ENCODE assay signal across 23 cellular contexts in the genomic region with DNA sequence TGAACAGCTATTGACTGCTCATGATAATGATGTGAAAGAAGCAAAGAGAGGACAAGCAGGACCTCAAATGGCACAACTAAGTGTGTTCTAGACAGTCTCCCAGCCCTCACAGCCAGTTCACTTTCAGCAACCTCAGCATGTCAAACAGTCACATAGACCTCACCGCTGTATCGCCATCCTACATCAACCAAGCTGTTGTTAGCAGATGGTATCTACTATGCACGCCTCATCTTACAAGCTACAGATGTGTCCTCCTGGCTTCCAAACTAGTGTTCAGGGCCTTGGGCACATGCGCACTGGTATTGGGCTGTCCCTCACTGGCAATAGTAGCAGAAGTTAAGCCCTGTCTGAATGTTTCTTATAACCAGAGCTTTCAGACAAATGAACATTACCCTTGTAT. TPM values are rescaled to one million over a fixed set of nuclear protein-coding genes. Genes with fewer than 3 reads are reported as not detected.
DNase-seq lines count a peak whose midpoint lies in the region; ATAC-seq and TF ChIP-seq lines count a peak whose summit lies in the region.
"Had no signal": no experiment of that assay in that cellular context is flagged by ENCODE, and none has a peak within 500 bp of the region (broad histone marks: within the 10 kb centered on the region; RNA-seq: fewer than 3 reads in every experiment).

No MANE protein-coding gene starts in this region.

- H3K4me3 Mint-ChIP-seq in WTC11: no peak overlapping the region
- H3K4me3 Mint-ChIP-seq: activated CD4-positive, alpha-beta memory T cell treated with anti-CD3 and anti-CD28 coated beads, Interleukin-2, amount 10 ng/mL, durations not matched to agents 7 days and 5 days; activated naive CD8-positive, alpha-beta T cell treated with anti-CD3 and anti-CD28 coated beads for 36 hours; neural crest cell; T-cell; type B pancreatic cell had no signal

- H3K9me3 ChIP-seq in heart left ventricle (peaks cover 0 to 9% (median 0%) of the 10 kb centered on the region in 12 donors), parathyroid adenoma (ENCODE audit: control insufficient read depth, low read length) (no peaks in the 10 kb centered on the region), body of pancreas (no peaks in the 10 kb centered on the region)
- H3K9me3 ChIP-seq: SJSA1 had no signal

- peak; percentile 43 for DNase-seq in AG10803 (ENCODE audit: low read depth)
- DNase-seq in NCI-H446 (lab: John Stamatoyannopoulos, UW): peak; percentile 55 to 77
- DNase-seq in heart left ventricle: no peak
- no peak for DNase-seq in WTC11 (ENCODE audit: low spot score)
- no peak for DNase-seq in kidney glomerular epithelial cell (lab: John Stamatoyannopoulos, UW)
- DNase-seq in body of pancreas: no peak
- DNase-seq: activated CD4-positive, alpha-beta memory T cell treated with anti-CD3 and anti-CD28 coated beads, Interleukin-2, amount 10 ng/mL, durations not matched to agents 7 days and 5 days; activated effector memory CD4-positive, alpha-beta T cell treated with Interleukin-2 at 50 U/mL for 16 hours; activated naive CD8-positive, alpha-beta T cell treated with anti-CD3 and anti-CD28 coated beads for 36 hours; activated T-cell treated with anti-CD3 and anti-CD28 coated beads for 4 hours; effector CD4-positive, alpha-beta T cell; foreskin melanocyte; hypothalamus; NCI-H1417; T-cell had no signal

- peaks cover 6% of the 10 kb centered on the region for H3K9me3 Mint-ChIP-seq in WTC11
- H3K9me3 Mint-ChIP-seq: activated CD4-positive, alpha-beta memory T cell treated with anti-CD3 and anti-CD28 coated beads, Interleukin-2, amount 10 ng/mL, durations not matched to agents 7 days and 5 days; activated naive CD8-positive, alpha-beta T cell treated with anti-CD3 and anti-CD28 coated beads for 36 hours; neural crest cell; T-cell; type B pancreatic cell had no signal

- no peak overlapping the region for H3K9ac ChIP-seq in parathyroid adenoma
- H3K9ac ChIP-seq: BLaER1 had no signal

- no peak overlapping the region for H3K4me2 ChIP-seq in parathyroid adenoma (ENCODE audit: low read length)
- H3K4me2 ChIP-seq: BLaER1 had no signal

- 89 to 95% (median 94%) methylated on average over 4 of the region's 4 CpGs for WGBS in heart left ventricle, 4 donors
- WGBS in body of pancreas, 2 donors: 93 to 95% methylated on average over 4 of the region's 4 CpGs

- peak overlapping the region; percentile 6 to 86 (median 76) for H3K27ac ChIP-seq in heart left ventricle
- peak overlapping the region; percentile 61 for H3K27ac ChIP-seq in parathyroid adenoma
- peak overlapping the region in 1 of 4 donors; percentile 10 for H3K27ac ChIP-seq in body of pancreas
- H3K27ac ChIP-seq: BLaER1, SJSA1 had no signal

- no peak overlapping the region for H3K27ac Mint-ChIP-seq in WTC11
- H3K27ac Mint-ChIP-seq: activated CD4-positive, alpha-beta memory T cell treated with anti-CD3 and anti-CD28 coated beads, Interleukin-2, amount 10 ng/mL, durations not matched to agents 7 days and 5 days; activated naive CD8-positive, alpha-beta T cell treated with anti-CD3 and anti-CD28 coated beads for 36 hours; progenitor cell of endocrine pancreas; T-cell; type B pancreatic cell had no signal

- H3K36me3 Mint-ChIP-seq in WTC11: peaks cover 4% of the 10 kb centered on the region; the same call in 1 of the 2 replicates
- H3K36me3 Mint-ChIP-seq: activated naive CD8-positive, alpha-beta T cell treated with anti-CD3 and anti-CD28 coated beads for 36 hours; T-cell had no signal

- no peak overlapping the region for H2AFZ ChIP-seq in parathyroid adenoma

- peaks cover 6% of the 10 kb centered on the region for H3K79me2 ChIP-seq in parathyroid adenoma

- peaks cover 0 to 32% (median 14%) of the 10 kb centered on the region in 12 donors for H3K4me1 ChIP-seq in heart left ventricle
- H3K4me1 ChIP-seq in parathyroid adenoma: no peaks in the 10 kb centered on the region
- peaks cover 14% of the 10 kb centered on the region for H3K4me1 ChIP-seq in body of pancreas
- H3K4me1 ChIP-seq: BLaER1 had no signal

- ATAC-seq in heart left ventricle: peak in 2 of 4 donors; percentile 3 to 19
- no peak for ATAC-seq in WTC11
- no peak for ATAC-seq in HG03135 (IDR thresholded peaks at IDR 0.05; ENCODE audit: unreplicated experiment)
- ATAC-seq in body of pancreas: no peak
- ATAC-seq: activated CD4-positive, CD25-positive, alpha-beta regulatory T cell treated with anti-CD3 and anti-CD28 coated beads, Interleukin-2, amount 50 U/mL, for 24 hours; T-cell had no signal

- H3K27me3 ChIP-seq in heart left ventricle (no peaks in the 10 kb centered on the region), parathyroid adenoma (ENCODE audit: control insufficient read depth, insufficient read depth, low read length) (no peaks in the 10 kb centered on the region), body of pancreas (no peaks in the 10 kb centered on the region)
- H3K27me3 ChIP-seq: BLaER1, SJSA1 had no signal

- intact Hi-C loops in heart left ventricle (cut with DNase I) (loop anchor here in 3 of 10 donors (2.0 to 10.0 kb wide), 3 partner anchors 28 to 58 kb away; a partner anchor contains a TSS), body of pancreas (cut with DNase I) (loop anchor here (10.0 kb wide), 1 partner anchor 68 kb away; no protein-coding TSS in a partner anchor)

- TF ChIP-seq POLR2A in heart left ventricle (IDR thresholded peaks at IDR 0.05) (no peak), body of pancreas (IDR thresholded peaks at IDR 0.05) (no peak)

- H3K36me3 ChIP-seq in heart left ventricle (no peaks in the 10 kb centered on the region), parathyroid adenoma (ENCODE audit: control insufficient read depth, insufficient read depth, low read length) (no peaks in the 10 kb centered on the region), body of pancreas (replicated peaks in 1 of 2; ENCODE audit: insufficient read depth in 1 of 2, low read depth in 2 of 2) (no peaks in the 10 kb centered on the region)
- H3K36me3 ChIP-seq: SJSA1 had no signal

- TF ChIP-seq CTCF in AG10803 (conservative IDR thresholded peaks at IDR 0.05; ENCODE audit: low read length) (no peak), heart left ventricle (IDR thresholded peaks at IDR 0.05) (no peak), parathyroid adenoma (IDR thresholded peaks at IDR 0.05) (no peak), WTC11 (IDR thresholded peaks at IDR 0.05) (no peak), body of pancreas (IDR thresholded peaks at IDR 0.05) (no peak)

- H3K27me3 Mint-ChIP-seq in WTC11 (ENCODE audit: low read depth): no peaks in the 10 kb centered on the region
- H3K27me3 Mint-ChIP-seq: progenitor cell of endocrine pancreas, type B pancreatic cell had no signal

- POLR2A ChIA-PET in WTC11 (lab: Charles Lee): no interaction called here

- CTCF ChIA-PET in WTC11 (lab: Charles Lee): interaction anchor here (1.8 kb wide), 1 partner anchor 62 kb away, joined by 8 read pairs; no protein-coding TSS in a partner anchor

- H3K4me3 ChIP-seq in AG10803 (ENCODE audit: low read length) (no peak overlapping the region), heart left ventricle (peak overlapping the region in 1 of 12 donors; percentile 32), parathyroid adenoma (ENCODE audit: low read depth, low read length) (no peak overlapping the region), body of pancreas (no peak overlapping the region)
- H3K4me3 ChIP-seq: BLaER1, SJSA1 had no signal

- no peaks in the 10 kb centered on the region for H3K4me1 Mint-ChIP-seq in WTC11
- H3K4me1 Mint-ChIP-seq: activated CD4-positive, alpha-beta memory T cell treated with anti-CD3 and anti-CD28 coated beads, Interleukin-2, amount 10 ng/mL, durations not matched to agents 7 days and 5 days; activated naive CD8-positive, alpha-beta T cell treated with anti-CD3 and anti-CD28 coated beads for 36 hours; T-cell had no signal

TF ChIP-seq in WTC11, 78 proteins besides CTCF, POLR2A, EP300 and RAD21 (continues in another document):
- TF ChIP-seq, protein P1, sequence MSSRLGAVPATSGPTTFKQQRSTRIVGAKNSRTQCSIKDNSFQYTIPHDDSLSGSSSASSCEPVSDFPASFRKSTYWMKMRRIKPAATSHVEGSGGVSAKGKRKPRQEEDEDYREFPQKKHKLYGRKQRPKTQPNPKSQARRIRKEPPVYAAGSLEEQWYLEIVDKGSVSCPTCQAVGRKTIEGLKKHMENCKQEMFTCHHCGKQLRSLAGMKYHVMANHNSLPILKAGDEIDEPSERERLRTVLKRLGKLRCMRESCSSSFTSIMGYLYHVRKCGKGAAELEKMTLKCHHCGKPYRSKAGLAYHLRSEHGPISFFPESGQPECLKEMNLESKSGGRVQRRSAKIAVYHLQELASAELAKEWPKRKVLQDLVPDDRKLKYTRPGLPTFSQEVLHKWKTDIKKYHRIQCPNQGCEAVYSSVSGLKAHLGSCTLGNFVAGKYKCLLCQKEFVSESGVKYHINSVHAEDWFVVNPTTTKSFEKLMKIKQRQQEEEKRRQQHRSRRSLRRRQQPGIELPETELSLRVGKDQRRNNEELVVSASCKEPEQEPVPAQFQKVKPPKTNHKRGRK (CRISPR knock-in tag; IDR thresholded peaks at IDR 0.05; ENCODE audit: borderline replicate concordance): no peak
- TF ChIP-seq, protein P2, sequence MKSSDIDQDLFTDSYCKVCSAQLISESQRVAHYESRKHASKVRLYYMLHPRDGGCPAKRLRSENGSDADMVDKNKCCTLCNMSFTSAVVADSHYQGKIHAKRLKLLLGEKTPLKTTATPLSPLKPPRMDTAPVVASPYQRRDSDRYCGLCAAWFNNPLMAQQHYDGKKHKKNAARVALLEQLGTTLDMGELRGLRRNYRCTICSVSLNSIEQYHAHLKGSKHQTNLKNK (CRISPR knock-in tag; IDR thresholded peaks at IDR 0.05): no peak
- TF ChIP-seq, protein P3, sequence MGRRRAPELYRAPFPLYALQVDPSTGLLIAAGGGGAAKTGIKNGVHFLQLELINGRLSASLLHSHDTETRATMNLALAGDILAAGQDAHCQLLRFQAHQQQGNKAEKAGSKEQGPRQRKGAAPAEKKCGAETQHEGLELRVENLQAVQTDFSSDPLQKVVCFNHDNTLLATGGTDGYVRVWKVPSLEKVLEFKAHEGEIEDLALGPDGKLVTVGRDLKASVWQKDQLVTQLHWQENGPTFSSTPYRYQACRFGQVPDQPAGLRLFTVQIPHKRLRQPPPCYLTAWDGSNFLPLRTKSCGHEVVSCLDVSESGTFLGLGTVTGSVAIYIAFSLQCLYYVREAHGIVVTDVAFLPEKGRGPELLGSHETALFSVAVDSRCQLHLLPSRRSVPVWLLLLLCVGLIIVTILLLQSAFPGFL (CRISPR knock-in tag; IDR thresholded peaks at IDR 0.05; ENCODE audit: borderline replicate concordance): no peak
- no peak for TF ChIP-seq MYBL2 (CRISPR knock-in tag; IDR thresholded peaks at IDR 0.05)

RNA-seq across cellular contexts. Expression of a gene that starts 28.4 kb away (rescaled TPM):
- total RNA-seq in heart left ventricle (10 to 100 TPM; 16.7 to 34.6 (median 27.3) TPM), WTC11 (2021) (11.4 to 15.5 TPM (median 14.3 TPM) in 3 replicates), body of pancreas (10 to 100 TPM in 1 of 2 donors, 1 to 10 TPM in 1; 7.9 to 18.9 TPM)
- 10 to 100 TPM in 1 of 2 donors, 1 to 10 TPM in 1; 3.5 to 14.3 TPM for polyA plus RNA-seq in heart left ventricle

Comparison
In these comparisons a context has a peak if more than half of its experiments do, and no peak if none do; other contexts are left out.
1. DNase-seq: peak in AG10803 (single experiment) and NCI-H446 (2 of 2); none in heart left ventricle (0 of 5), WTC11 (single experiment), kidney glomerular epithelial cell (single experiment) and body of pancreas (0 of 4).